ENCODE assay signal across 8 cellular contexts in genomic region chr10:79445708-79446450, GRCh38. TPM values are rescaled to one million over a fixed set of nuclear protein-coding genes. Genes with fewer than 3 reads are reported as not detected.
DNase-seq lines count a peak whose midpoint lies in the region; ATAC-seq lines count a peak whose summit lies in the region.

No MANE protein-coding gene starts in this region.

- POLR2A ChIA-PET in naive thymus-derived CD8-positive, alpha-beta T cell (lab: Charles Lee), result interaction anchor here (0.6 to 2.5 kb wide), 3 partner anchors 98 to 757 kb away, joined by 3 to 7 read pairs (median 5); no protein-coding TSS in a partner anchor

- DNase-seq in DMS79 treated with DMSO at 0.1 percent for 48 hours (lab: John Stamatoyannopoulos, UW), result peak; percentile 32
- DNase-seq in GOT3 (lab: John Stamatoyannopoulos, UW), result peak; percentile 93
- DNase-seq in LHCN-M2 (ENCODE audit: low read depth), result peak; percentile 99
- peak; percentile 93 for DNase-seq in RPMI8226
- DNase-seq in activated T-helper 9 cell treated with anti-CD3 and anti-CD28 coated beads, Interleukin-2, amount 50 U/mL, for 16 hours (ENCODE audit: low read depth), result peak; percentile 92
- DNase-seq in fibroblast of peridontal ligament (ENCODE audit: extremely low read depth), result peak; percentile 98
- peak; percentile 92 to 97 (median 93) for DNase-seq in naive thymus-derived CD8-positive, alpha-beta T cell

- H3K4me1 Mint-ChIP-seq in naive thymus-derived CD8-positive, alpha-beta T cell, result peaks cover 25 to 31% (median 28%) of the 10 kb centered on the region in 4 donors
- peaks cover 31% of the 10 kb centered on the region for H3K4me1 Mint-ChIP-seq in stimulated activated memory B cell treated with anti-CD40 and anti-IgM and Interleukin-4, amounts not matched to agents 10 μg/mL and 1 μg/mL and 100 μg/mL, for 72 hours

- H3K9me3 Mint-ChIP-seq in naive thymus-derived CD8-positive, alpha-beta T cell, result no peaks in the 10 kb centered on the region
- no peaks in the 10 kb centered on the region for H3K9me3 Mint-ChIP-seq in stimulated activated memory B cell treated with anti-CD40 and anti-IgM and Interleukin-4, amounts not matched to agents 10 μg/mL and 1 μg/mL and 100 μg/mL, for 72 hours

- H3K27me3 Mint-ChIP-seq in naive thymus-derived CD8-positive, alpha-beta T cell, result no peaks in the 10 kb centered on the region
- H3K27me3 Mint-ChIP-seq in stimulated activated memory B cell treated with anti-CD40 and anti-IgM and Interleukin-4, amounts not matched to agents 10 μg/mL and 1 μg/mL and 100 μg/mL, for 72 hours, result no peaks in the 10 kb centered on the region

- peak; percentile 93 to 94 for ATAC-seq in naive thymus-derived CD8-positive, alpha-beta T cell
- ATAC-seq in stimulated activated memory B cell treated with anti-CD40 and anti-IgM and Interleukin-4, amounts not matched to agents 10 μg/mL and 1 μg/mL and 100 μg/mL, for 72 hours, result peak; percentile 98

- no peaks in the 10 kb centered on the region for H3K36me3 Mint-ChIP-seq in naive thymus-derived CD8-positive, alpha-beta T cell
- H3K36me3 Mint-ChIP-seq in stimulated activated memory B cell treated with anti-CD40 and anti-IgM and Interleukin-4, amounts not matched to agents 10 μg/mL and 1 μg/mL and 100 μg/mL, for 72 hours, result no peaks in the 10 kb centered on the region

- peak overlapping the region; percentile 0 to 96 (median 80) for H3K27ac Mint-ChIP-seq in naive thymus-derived CD8-positive, alpha-beta T cell
- H3K27ac Mint-ChIP-seq in stimulated activated memory B cell treated with anti-CD40 and anti-IgM and Interleukin-4, amounts not matched to agents 10 μg/mL and 1 μg/mL and 100 μg/mL, for 72 hours, result no peak overlapping the region

- H3K4me3 Mint-ChIP-seq in naive thymus-derived CD8-positive, alpha-beta T cell, result peak overlapping the region; percentile 77 to 94 (median 88)
- H3K4me3 Mint-ChIP-seq in stimulated activated memory B cell treated with anti-CD40 and anti-IgM and Interleukin-4, amounts not matched to agents 10 μg/mL and 1 μg/mL and 100 μg/mL, for 72 hours, result peak overlapping the region; percentile 74

RNA-seq across cellular contexts. Expression of gene ZCCHC24, which starts 0.5 kb away (rescaled TPM):
- total RNA-seq in LHCN-M2 (2014; rRNA removed), result 15.1 and 17.7 TPM in 2 replicates
- polyA plus RNA-seq in LHCN-M2 (2012), result 8.5 TPM
- 1 to 10 TPM; 1.1 to 1.7 TPM for total RNA-seq in naive thymus-derived CD8-positive, alpha-beta T cell
- polyA plus RNA-seq in naive thymus-derived CD8-positive, alpha-beta T cell, result under 1 TPM; 0.12 to 0.65 (median 0.24) TPM

Comparison
In these comparisons a context has a peak if more than half of its experiments do, and no peak if none do; other contexts are left out.
1. Peak in every context shown above with its lines: DNase-seq and ATAC-seq.
2. DNase-seq: peak in every context shown above with its lines; median percentile 99 in LHCN-M2; 98 in fibroblast of peridontal ligament; 93 in GOT3; 93 in RPMI8226; 93 in naive thymus-derived CD8-positive, alpha-beta T cell; 92 in activated T-helper 9 cell treated with anti-CD3 and anti-CD28 coated beads, Interleukin-2, amount 50 U/mL, for 16 hours; 32 in DMS79 treated with DMSO at 0.1 percent for 48 hours.